Comparison of ENCODE assay signal across 2 cellular contexts in genomic region chr1:97501628-97502027, GRCh38.
TF ChIP-seq lines count a peak whose summit lies in the region.

No MANE protein-coding gene starts in this region.

TF ChIP-seq in IMR-90, 13 proteins besides CTCF, POLR2A, EP300 and RAD21 (continued from another document):
- TF ChIP-seq MXI1 (IDR thresholded peaks at IDR 0.05; ENCODE audit: borderline replicate concordance, low read depth, low read length): no peak
TF ChIP-seq in IMR-90: peak in this region for 1.

TF ChIP-seq in HepG2, 621 proteins besides CTCF, POLR2A, EP300 and RAD21 (continued from another document):
- peak; percentile 54; the same call in 1 of the 2 replicates for TF ChIP-seq MAFF (IDR thresholded peaks at IDR 0.05; ENCODE audit: low read depth, low read length)
